8 cellular contexts compared by ENCODE assay signal in genomic region chr13:23578411-23579071, GRCh38. TPM values are rescaled to one million over a fixed set of nuclear protein-coding genes. Genes with fewer than 3 reads are reported as not detected.
A peak's percentile ranks its signal among the peaks of the same experiment; 100 is the strongest.
DNase-seq lines count a peak whose midpoint lies in the region; ATAC-seq and TF ChIP-seq lines count a peak whose summit lies in the region.

No MANE protein-coding gene starts in this region.

- H3K4me1 Mint-ChIP-seq in Calu3 (ENCODE audit: low read depth, unreplicated experiment): peaks cover 10% of the 10 kb centered on the region
- peaks cover 17% of the 10 kb centered on the region for H3K4me1 Mint-ChIP-seq in activated naive CD4-positive, alpha-beta T cell treated with anti-CD3 and anti-CD28 coated beads for 36 hours (ENCODE audit: low read depth)

- H3K36me3 Mint-ChIP-seq in Calu3 (ENCODE audit: insufficient read depth, unreplicated experiment): peaks cover 23% of the 10 kb centered on the region
- H3K36me3 Mint-ChIP-seq in activated naive CD4-positive, alpha-beta T cell treated with anti-CD3 and anti-CD28 coated beads for 36 hours (ENCODE audit: low read depth): no peaks in the 10 kb centered on the region

- CTCF ChIA-PET in Calu3 (lab: Charles Lee): interaction anchor here (0.7 to 1.0 kb wide), 2 partner anchors 32 to 76 kb away, joined by 3 to 7 read pairs; no protein-coding TSS in a partner anchor
- CTCF ChIA-PET in activated naive CD4-positive, alpha-beta T cell treated with anti-CD3 and anti-CD28 coated beads for 36 hours (lab: Charles Lee): interaction anchor here (0.5 to 1.4 kb wide), 4 partner anchors 8 to 125 kb away, joined by 3 to 7 read pairs (median 4); partner anchors contain the start of gene TNFRSF19

- H3K4me1 ChIP-seq in SJSA1 (replicated peaks) (peaks cover 18% of the 10 kb centered on the region), cardiac muscle cell (ENCODE audit: low read depth) (peaks cover 16% of the 10 kb centered on the region), upper lobe of right lung (peaks cover 3% of the 10 kb centered on the region)

- peak overlapping the region; percentile 81 for H3K4me3 Mint-ChIP-seq in Calu3 (ENCODE audit: low read depth, unreplicated experiment)
- peak overlapping the region; percentile 76 for H3K4me3 Mint-ChIP-seq in activated naive CD4-positive, alpha-beta T cell treated with anti-CD3 and anti-CD28 coated beads for 36 hours

- BruUV-seq in Calu3 (replicated peaks; lab: Mats Ljungman, UMichigan): TSS peak; percentile 72

- H3K36me3 ChIP-seq in SJSA1: no peaks in the 10 kb centered on the region
- H3K36me3 ChIP-seq in cardiac muscle cell: no peaks in the 10 kb centered on the region
- H3K36me3 ChIP-seq in upper lobe of right lung: no peaks in the 10 kb centered on the region

- peak; percentile 46 for ATAC-seq in GM21360 (IDR thresholded peaks at IDR 0.05; ENCODE audit: unreplicated experiment)
- ATAC-seq in upper lobe of right lung: peak; percentile 84

- no peak overlapping the region for H3K27ac Mint-ChIP-seq in Calu3 (ENCODE audit: unreplicated experiment)
- H3K27ac Mint-ChIP-seq in activated naive CD4-positive, alpha-beta T cell treated with anti-CD3 and anti-CD28 coated beads for 36 hours: no peak overlapping the region

- H3K27me3 ChIP-seq in HL-60 (ENCODE audit: insufficient read depth, poor library complexity, severe bottlenecking) (peaks cover 12% of the 10 kb centered on the region), SJSA1 (replicated peaks) (peaks cover 14% of the 10 kb centered on the region), cardiac muscle cell (peaks cover 10% of the 10 kb centered on the region), upper lobe of right lung (no peaks in the 10 kb centered on the region)

- peak overlapping the region; percentile 34 for H3K27ac ChIP-seq in HL-60 (replicated peaks)
- no peak overlapping the region for H3K27ac ChIP-seq in SJSA1
- H3K27ac ChIP-seq in cardiac muscle cell: peak overlapping the region; percentile 67
- H3K27ac ChIP-seq in upper lobe of right lung: peak overlapping the region; percentile 83

- no peaks in the 10 kb centered on the region; the same call in 1 of the 2 replicates for H3K9me3 ChIP-seq in SJSA1 (replicated peaks)
- H3K9me3 ChIP-seq in cardiac muscle cell (ENCODE audit: low read depth): no peaks in the 10 kb centered on the region
- no peaks in the 10 kb centered on the region for H3K9me3 ChIP-seq in upper lobe of right lung

- TF ChIP-seq CTCF in Calu3 (IDR thresholded peaks at IDR 0.05; ENCODE audit: unreplicated experiment): peak; percentile 40
- peak; percentile 23 for TF ChIP-seq CTCF in HL-60 (IDR thresholded peaks at IDR 0.05; ENCODE audit: insufficient read depth, low read length)
- peak; percentile 71 for TF ChIP-seq CTCF in cardiac muscle cell (IDR thresholded peaks at IDR 0.05; ENCODE audit: low read depth, low read length)
- TF ChIP-seq CTCF in upper lobe of right lung (IDR thresholded peaks at IDR 0.05): peak; percentile 66

- DNase-seq in Calu3 (peak; percentile 78), HL-60 (ENCODE audit: low read depth in 1 of 2, low spot score in 1 of 2) (peak; percentile 34 to 75), SJSA1 (ENCODE audit: low read depth in 1 of 2, low spot score in 2 of 2) (peak; percentile 46 to 52), cardiac muscle cell (ENCODE audit: low read depth in 1 of 2, low spot score in 1 of 2) (peak; percentile 65 to 79), posterior cingulate gyrus (peak; percentile 26 to 93 (median 49)), upper lobe of right lung (peak; percentile 92)
- peak; percentile 80 for DNase-seq in activated naive CD4-positive, alpha-beta T cell treated with anti-CD3 and anti-CD28 coated beads for 36 hours

- H3K27me3 Mint-ChIP-seq in Calu3 (ENCODE audit: unreplicated experiment): no peaks in the 10 kb centered on the region
- H3K27me3 Mint-ChIP-seq in activated naive CD4-positive, alpha-beta T cell treated with anti-CD3 and anti-CD28 coated beads for 36 hours (ENCODE audit: low read depth): peaks cover 34% of the 10 kb centered on the region

- intact Hi-C loops in Calu3 (cut with micrococcal nuclease; ENCODE audit: unreplicated experiment) (no loop called here), posterior cingulate gyrus (cut with DNase I) (loop anchor here (10.0 kb wide), 2 partner anchors 114 to 296 kb away; no protein-coding TSS in a partner anchor), upper lobe of right lung (cut with DNase I) (loop anchor here (10.0 kb wide), 1 partner anchor 296 kb away; no protein-coding TSS in a partner anchor)
- intact Hi-C loops in activated naive CD4-positive, alpha-beta T cell treated with anti-CD3 and anti-CD28 coated beads for 36 hours (cut with micrococcal nuclease): loop anchor here (1.0 to 10.0 kb wide), 10 partner anchors 20 to 1976 kb away; partner anchors contain the start of genes MIPEP and SPATA13

- H3K9me3 Mint-ChIP-seq in Calu3 (ENCODE audit: low read depth, unreplicated experiment): no peaks in the 10 kb centered on the region
- no peaks in the 10 kb centered on the region for H3K9me3 Mint-ChIP-seq in activated naive CD4-positive, alpha-beta T cell treated with anti-CD3 and anti-CD28 coated beads for 36 hours

- peak overlapping the region; percentile 93 for H3K4me3 ChIP-seq in HL-60 (replicated peaks; ENCODE audit: insufficient read depth, low read length)
- H3K4me3 ChIP-seq in SJSA1: peak overlapping the region; percentile 44
- H3K4me3 ChIP-seq in cardiac muscle cell: peak overlapping the region; percentile 82
- peak overlapping the region; percentile 66 for H3K4me3 ChIP-seq in upper lobe of right lung

RNA-seq across cellular contexts. Expression of gene TNFRSF19, which starts 8.3 kb away (rescaled TPM):
- total RNA-seq in Calu3 (2022) (24.3 and 38.3 TPM in 2 replicates), cardiac muscle cell (139 and 141 TPM in 2 replicates), upper lobe of right lung (17.9 TPM)
- total RNA-seq in SJSA1 (2014; rRNA removed; shearing (Covaris generic)): 0.03 TPM in 1 of 2 replicates, not detected in the other
- not detected for total RNA-seq in activated naive CD4-positive, alpha-beta T cell treated with anti-CD3 and anti-CD28 coated beads for 36 hours
- 91.3 and 124 TPM in 2 replicates for polyA plus RNA-seq in cardiac muscle cell

Comparison
In these comparisons a context has a peak if more than half of its experiments do, and no peak if none do; other contexts are left out.
1. RNA of gene TNFRSF19, which starts 8.3 kb away (total RNA-seq): 139 to 141 TPM in cardiac muscle cell, 24.3 to 38.3 TPM in Calu3 and 17.9 TPM in upper lobe of right lung (single experiment); 0.03 TPM in SJSA1 and not detected in activated naive CD4-positive, alpha-beta T cell treated with anti-CD3 and anti-CD28 coated beads for 36 hours; every median in the first group is over 10 times any median in the second.
2. Peak in every context shown above with its lines, with median percentiles within 50 percentile points of each other: DNase-seq, CTCF ChIP-seq and H3K4me3 ChIP-seq.